Comparison of ENCODE assay signal across 1 cellular context in the genomic region with DNA sequence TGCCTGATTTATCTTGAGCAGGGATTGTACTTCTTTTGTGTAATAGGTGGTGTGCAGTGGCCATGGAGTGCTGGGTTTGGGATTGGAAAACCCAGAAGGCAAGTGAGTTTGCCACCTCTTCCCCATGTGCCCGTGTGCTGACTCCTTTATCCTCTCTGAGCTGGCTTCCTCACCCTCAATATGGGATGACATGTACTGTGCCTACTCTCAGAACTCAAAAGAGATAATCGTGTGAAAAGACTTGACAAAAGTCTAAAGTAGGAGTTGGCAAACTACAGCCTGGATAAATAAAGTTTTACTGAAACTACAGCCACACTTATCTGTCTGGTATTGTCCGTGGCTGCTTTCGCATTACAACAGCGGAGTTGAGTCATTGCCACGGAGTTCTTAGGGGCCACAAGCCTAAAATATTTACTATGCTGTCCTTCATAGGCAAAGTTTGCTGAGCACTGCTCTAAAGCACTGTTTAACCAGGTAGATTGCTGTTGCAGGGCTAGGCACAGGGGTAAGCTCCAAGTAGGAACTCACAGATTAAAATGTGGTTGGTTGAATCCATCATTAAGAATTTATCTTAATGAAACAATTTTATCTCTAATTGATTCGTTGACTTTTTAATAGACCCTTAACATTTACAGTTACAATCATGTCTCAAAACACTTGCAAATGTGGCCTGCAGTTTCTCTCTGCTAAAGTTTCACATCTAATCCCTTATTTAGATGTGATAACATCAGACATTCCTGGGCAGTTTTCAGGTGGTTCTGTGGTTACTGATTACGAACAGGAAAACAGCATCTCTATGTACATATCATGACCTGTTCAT.
TF ChIP-seq lines count a peak whose summit lies in the region.

No MANE protein-coding gene starts in this region.

TF ChIP-seq in H1, 55 proteins besides CTCF, POLR2A, EP300 and RAD21:
- TF ChIP-seq CHD1 (IDR thresholded peaks at IDR 0.05; ENCODE audit: low read depth, low read length) (no peak), HDAC2 (IDR thresholded peaks at IDR 0.05; ENCODE audit: borderline replicate concordance in 1 of 2, low read depth in 2 of 2, low read length in 2 of 2) (no peak)
TF ChIP-seq in H1: peak in this region for 0.
